Comparison of ENCODE assay signal across 9 cellular contexts in the genomic region with DNA sequence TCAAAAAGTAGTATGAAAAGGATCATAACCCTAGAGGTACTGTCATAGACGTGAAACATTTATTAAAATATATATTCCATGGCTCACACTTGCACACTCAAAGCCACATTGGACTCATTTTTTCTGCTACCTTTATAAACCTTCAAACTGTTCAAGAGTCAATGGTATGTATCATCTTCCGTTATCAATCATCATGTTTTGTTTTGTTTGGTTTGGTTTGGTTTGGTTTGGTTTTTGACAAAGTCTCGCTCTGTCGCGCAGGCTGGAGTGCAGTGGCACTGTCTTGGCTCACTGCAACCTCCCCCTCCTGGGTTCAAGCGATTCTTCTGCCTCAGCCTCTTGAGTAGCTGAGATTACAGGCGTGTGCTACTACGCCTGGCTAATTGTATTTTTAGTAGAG. TPM values are rescaled to one million over a fixed set of nuclear protein-coding genes. Genes with fewer than 3 reads are reported as not detected.
DNase-seq lines count a peak whose midpoint lies in the region; ATAC-seq and TF ChIP-seq lines count a peak whose summit lies in the region.
"Had no signal": no experiment of that assay in that cellular context is flagged by ENCODE, and none has a peak within 500 bp of the region (broad histone marks: within the 10 kb centered on the region; RNA-seq: fewer than 3 reads in every experiment).

No MANE protein-coding gene starts in this region.

- peaks cover 41% of the 10 kb centered on the region for H3K36me3 Mint-ChIP-seq in activated T-cell treated with anti-CD3 and anti-CD28 coated beads, Interleukin-2, amount 50 U/mL, for 24 hours (ENCODE audit: low read depth)
- peaks cover 30% of the 10 kb centered on the region for H3K36me3 Mint-ChIP-seq in stimulated activated memory B cell treated with anti-CD40 and anti-IgM and Interleukin-4, amounts not matched to agents 10 μg/mL and 1 μg/mL and 100 μg/mL, for 72 hours

- H3K4me3 Mint-ChIP-seq in activated T-cell treated with anti-CD3 and anti-CD28 coated beads, Interleukin-2, amount 50 U/mL, for 24 hours = peak overlapping the region; percentile 89
- H3K4me3 Mint-ChIP-seq in stimulated activated memory B cell treated with anti-CD40 and anti-IgM and Interleukin-4, amounts not matched to agents 10 μg/mL and 1 μg/mL and 100 μg/mL, for 72 hours = peak overlapping the region; percentile 82

- intact Hi-C loops in left lung (cut with DNase I) = no loop called here

- no peaks in the 10 kb centered on the region for H3K9me3 Mint-ChIP-seq in activated T-cell treated with anti-CD3 and anti-CD28 coated beads, Interleukin-2, amount 50 U/mL, for 24 hours
- no peaks in the 10 kb centered on the region for H3K9me3 Mint-ChIP-seq in stimulated activated memory B cell treated with anti-CD40 and anti-IgM and Interleukin-4, amounts not matched to agents 10 μg/mL and 1 μg/mL and 100 μg/mL, for 72 hours

- H3K27me3 Mint-ChIP-seq in activated T-cell treated with anti-CD3 and anti-CD28 coated beads, Interleukin-2, amount 50 U/mL, for 24 hours = no peaks in the 10 kb centered on the region
- H3K27me3 Mint-ChIP-seq in stimulated activated memory B cell treated with anti-CD40 and anti-IgM and Interleukin-4, amounts not matched to agents 10 μg/mL and 1 μg/mL and 100 μg/mL, for 72 hours = no peaks in the 10 kb centered on the region

- no peaks in the 10 kb centered on the region for H3K27me3 ChIP-seq in HL-60 (ENCODE audit: insufficient read depth, poor library complexity, severe bottlenecking)
- no peaks in the 10 kb centered on the region for H3K27me3 ChIP-seq in left lung
- H3K27me3 ChIP-seq in SJCRH30 = no peaks in the 10 kb centered on the region

- H3K4me3 ChIP-seq in HL-60 (replicated peaks; ENCODE audit: insufficient read depth, low read length) (peak overlapping the region; percentile 9), left lung (peak overlapping the region; percentile 83 to 98), SJCRH30 (no peak overlapping the region)

- H3K4me1 ChIP-seq in left lung = peaks cover 16 to 66% of the 10 kb centered on the region in 2 donors
- peaks cover 32% of the 10 kb centered on the region for H3K4me1 ChIP-seq in SJCRH30

- no peaks in the 10 kb centered on the region for H3K9me3 ChIP-seq in left lung
- H3K9me3 ChIP-seq in SJCRH30 (replicated peaks) = no peaks in the 10 kb centered on the region

- peak overlapping the region; percentile 98 for H3K27ac Mint-ChIP-seq in activated T-cell treated with anti-CD3 and anti-CD28 coated beads, Interleukin-2, amount 50 U/mL, for 24 hours
- peak overlapping the region; percentile 83 for H3K27ac Mint-ChIP-seq in stimulated activated memory B cell treated with anti-CD40 and anti-IgM and Interleukin-4, amounts not matched to agents 10 μg/mL and 1 μg/mL and 100 μg/mL, for 72 hours

- no peak for ATAC-seq in left lung
- peak; percentile 5 for ATAC-seq in stimulated activated memory B cell treated with anti-CD40 and anti-IgM and Interleukin-4, amounts not matched to agents 10 μg/mL and 1 μg/mL and 100 μg/mL, for 72 hours
- no peak for ATAC-seq in GM21360 (IDR thresholded peaks at IDR 0.05; ENCODE audit: unreplicated experiment)

- peaks cover 75% of the 10 kb centered on the region for H3K4me1 Mint-ChIP-seq in activated T-cell treated with anti-CD3 and anti-CD28 coated beads, Interleukin-2, amount 50 U/mL, for 24 hours (ENCODE audit: low read depth)
- H3K4me1 Mint-ChIP-seq in stimulated activated memory B cell treated with anti-CD40 and anti-IgM and Interleukin-4, amounts not matched to agents 10 μg/mL and 1 μg/mL and 100 μg/mL, for 72 hours = peaks cover 46% of the 10 kb centered on the region

- H3K27ac ChIP-seq in HL-60 (replicated peaks) (no peak overlapping the region), left lung (peak overlapping the region; percentile 98 to 99), SJCRH30 (no peak overlapping the region)

- no peaks in the 10 kb centered on the region for H3K36me3 ChIP-seq in left lung
- H3K36me3 ChIP-seq in SJCRH30 = peaks cover 3% of the 10 kb centered on the region

- DNase-seq in HL-60 (ENCODE audit: low read depth in 1 of 2, low spot score in 1 of 2) = no peak
- peak; percentile 69 for DNase-seq in activated T-cell treated with anti-CD3 and anti-CD28 coated beads, Interleukin-2, amount 50 U/mL, for 24 hours
- no peak for DNase-seq in left lung
- DNase-seq in occipital lobe (lab: John Stamatoyannopoulos, UW) = no peak
- no peak for DNase-seq in SJCRH30
- DNase-seq in retina = no peak
- DNase-seq: SHP77 had no signal

- TF ChIP-seq CTCF in HL-60 (IDR thresholded peaks at IDR 0.05; ENCODE audit: insufficient read depth, low read length) = no peak
- TF ChIP-seq CTCF in left lung (IDR thresholded peaks at IDR 0.05) = no peak

RNA-seq across cellular contexts. Expression of gene IFNAR2, which starts 1.8 kb away (rescaled TPM):
- 10 to 100 TPM; 46.3 to 50.1 TPM for total RNA-seq in left lung
- 9.5 TPM for total RNA-seq in occipital lobe
- total RNA-seq in SJCRH30 (2014; rRNA removed; shearing (Covaris generic)) = 13.1 and 17.7 TPM in 2 replicates

RNA-seq across cellular contexts. Expression of gene IL10RB, which starts 34.6 kb away (rescaled TPM):
- total RNA-seq in left lung = 10 to 100 TPM; 42.3 to 48.2 TPM
- total RNA-seq in occipital lobe = 10.3 TPM
- total RNA-seq in SJCRH30 (2014; rRNA removed; shearing (Covaris generic)) = 7.0 and 8.8 TPM in 2 replicates

Comparison
In these comparisons a context has a peak if more than half of its experiments do, and no peak if none do; other contexts are left out.
1. H3K27ac ChIP-seq: peak in left lung (2 of 2); none in HL-60 (single experiment) and SJCRH30 (single experiment).